Comparison of ENCODE assay signal across 19 cellular contexts in the genomic region with DNA sequence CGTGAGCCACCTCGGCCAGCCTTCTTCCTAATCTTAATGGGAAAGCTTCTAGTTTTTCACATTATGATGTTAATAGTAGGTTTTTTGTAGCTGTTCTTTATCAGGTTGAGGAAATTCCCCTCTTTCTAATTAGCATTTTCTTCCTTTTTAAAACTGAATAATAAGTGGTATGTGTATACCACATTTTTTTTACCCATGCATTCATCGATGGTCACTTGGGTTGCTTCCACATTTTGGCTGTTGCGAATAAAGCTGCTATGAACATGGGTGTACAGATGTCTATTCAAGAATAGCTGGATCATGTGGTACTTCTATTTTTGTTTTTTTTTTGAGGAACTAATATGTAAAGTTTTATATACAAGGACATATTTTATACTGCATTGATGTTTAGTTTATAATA.
"Had no signal": no experiment of that assay in that cellular context is flagged by ENCODE, and none has a peak within 500 bp of the region (broad histone marks: within the 10 kb centered on the region; RNA-seq: fewer than 3 reads in every experiment).

No MANE protein-coding gene starts in this region.

- H3K4me3 ChIP-seq: coronary artery, dorsolateral prefrontal cortex, hepatocyte, left ventricle myocardium inferior, lung, suprapubic skin, thyroid gland had no signal

- ATAC-seq: left cardiac atrium; natural killer cell; sciatic nerve; stimulated activated naive CD8-positive, alpha-beta T cell treated with anti-CD3 and anti-CD28 coated beads, Interleukin-15, Interleukin-2, amounts not matched to agents 100 U/mL and 50 U/mL, for 24 hours had no signal

- H3K27ac ChIP-seq: coronary artery, dorsolateral prefrontal cortex, hepatocyte, left ventricle myocardium inferior, suprapubic skin, thyroid gland had no signal

- H2AFZ ChIP-seq: hepatocyte had no signal

- H3K4me2 ChIP-seq: hepatocyte had no signal

- H3K9me3 ChIP-seq: suprapubic skin, thyroid gland had no signal

- DNase-seq: dorsolateral prefrontal cortex; effector CD8-positive, alpha-beta T cell; foreskin melanocyte; head of caudate nucleus; kidney; left cardiac atrium; left ventricle myocardium inferior; natural killer cell; posterior cingulate gyrus; stimulated activated naive CD8-positive, alpha-beta T cell treated with anti-CD3 and anti-CD28 coated beads, Interleukin-15, Interleukin-2, amounts not matched to agents 100 U/mL and 50 U/mL, for 24 hours; thyroid gland had no signal

- H3K27me3 Mint-ChIP-seq: type B pancreatic cell had no signal

- H3K9me3 Mint-ChIP-seq: natural killer cell had no signal

- H3K27ac Mint-ChIP-seq: natural killer cell, type B pancreatic cell had no signal

- H3K27me3 ChIP-seq: dorsolateral prefrontal cortex, hepatocyte, suprapubic skin, thyroid gland had no signal

- H3K4me1 ChIP-seq: left ventricle myocardium inferior, suprapubic skin, thyroid gland had no signal

- FAIRE-seq: kidney, urothelium cell line had no signal

- H3K4me3 Mint-ChIP-seq: natural killer cell, neural crest cell, type B pancreatic cell had no signal
